Comparison of ENCODE assay signal across 8 cellular contexts in genomic region chrX:75155830-75156525, GRCh38. TPM values are rescaled to one million over a fixed set of nuclear protein-coding genes. Genes with fewer than 3 reads are reported as not detected.
DNase-seq lines count a peak whose midpoint lies in the region; ATAC-seq and TF ChIP-seq lines count a peak whose summit lies in the region.

Gene ABCB7 (minus strand): TSS chrX:75156283. CDS start chrX:75156272, 11 bp downstream.

- peak within 1 kb of the TSS; percentile 89 for H3K4me3 ChIP-seq in effector memory CD4-positive, alpha-beta T cell (ENCODE audit: insufficient read depth, low read depth, low read length, poor library complexity, severe bottlenecking)
- H3K4me3 ChIP-seq in lung: peak within 1 kb of the TSS; percentile 51

- POLR2A ChIA-PET in activated CD4-positive, alpha-beta memory T cell treated with anti-CD3 and anti-CD28 coated beads, Interleukin-2, amount 10 ng/mL, durations not matched to agents 7 days and 5 days (lab: Charles Lee): interaction anchor here (0.8 to 1.3 kb wide), 3 partner anchors 12 to 992 kb away, joined by 3 read pairs; partner anchors contain the start of gene UPRT

- no peaks in the 10 kb centered on the region for H3K27me3 ChIP-seq in effector memory CD4-positive, alpha-beta T cell (replicated peaks; ENCODE audit: control insufficient read depth, insufficient read depth, low read length, poor library complexity, severe bottlenecking)
- no peaks in the 10 kb centered on the region for H3K27me3 ChIP-seq in lung (ENCODE audit: control insufficient read depth, insufficient read depth)

- peak; percentile 75 for DNase-seq in NCI-H748 treated with DMSO at 0.1 percent for 48 hours (lab: John Stamatoyannopoulos, UW)
- DNase-seq in activated CD4-positive, alpha-beta memory T cell treated with anti-CD3 and anti-CD28 coated beads, Interleukin-2, amount 10 ng/mL, durations not matched to agents 7 days and 5 days: peak; percentile 63
- peak; percentile 13 to 42 (median 39) for DNase-seq in effector memory CD4-positive, alpha-beta T cell
- DNase-seq in lung (ENCODE audit: low spot score): peak; percentile 58
- DNase-seq in stimulated activated CD4-positive, alpha-beta T cell treated with anti-CD3 and anti-CD28 coated beads, TNF-alpha, amount 100 ng/mL, for 24 hours (ENCODE audit: low read depth in 3 of 3): peak; percentile 19 to 38 (median 36)

- no peaks in the 10 kb centered on the region for H3K4me1 ChIP-seq in effector memory CD4-positive, alpha-beta T cell (ENCODE audit: control insufficient read depth, insufficient read depth, low read length, poor library complexity, severe bottlenecking)
- no peaks in the 10 kb centered on the region for H3K4me1 ChIP-seq in lung (ENCODE audit: control insufficient read depth in 2 of 2, insufficient read depth in 2 of 2, low read length in 2 of 2)

- ATAC-seq in GM19351 (IDR thresholded peaks at IDR 0.05; ENCODE audit: unreplicated experiment) (peak; percentile 82), HG03521 (IDR thresholded peaks at IDR 0.05; ENCODE audit: unreplicated experiment) (peak; percentile 87), lung (ENCODE audit: insufficient read depth, low FRiP score) (peak; percentile 91)

- no peaks in the 10 kb centered on the region for H3K9me3 Mint-ChIP-seq in activated CD4-positive, alpha-beta memory T cell treated with anti-CD3 and anti-CD28 coated beads, Interleukin-2, amount 10 ng/mL, durations not matched to agents 7 days and 5 days

- H3K36me3 Mint-ChIP-seq in activated CD4-positive, alpha-beta memory T cell treated with anti-CD3 and anti-CD28 coated beads, Interleukin-2, amount 10 ng/mL, durations not matched to agents 7 days and 5 days (ENCODE audit: low read depth): peaks cover 5% of the 10 kb centered on the region

- H3K9me3 ChIP-seq in effector memory CD4-positive, alpha-beta T cell (ENCODE audit: control insufficient read depth, low read length): no peaks in the 10 kb centered on the region
- H3K9me3 ChIP-seq in lung (ENCODE audit: control insufficient read depth in 2 of 2, insufficient read depth in 1 of 2, low read length in 1 of 2): no peaks in the 10 kb centered on the region

- H3K4me3 Mint-ChIP-seq in activated CD4-positive, alpha-beta memory T cell treated with anti-CD3 and anti-CD28 coated beads, Interleukin-2, amount 10 ng/mL, durations not matched to agents 7 days and 5 days: peak within 1 kb of the TSS; percentile 85

- peak within 1 kb of the TSS; percentile 74 for H3K27ac Mint-ChIP-seq in activated CD4-positive, alpha-beta memory T cell treated with anti-CD3 and anti-CD28 coated beads, Interleukin-2, amount 10 ng/mL, durations not matched to agents 7 days and 5 days

- H3K36me3 ChIP-seq in effector memory CD4-positive, alpha-beta T cell (ENCODE audit: control insufficient read depth, insufficient read depth, low read length): no peaks in the 10 kb centered on the region
- no peaks in the 10 kb centered on the region for H3K36me3 ChIP-seq in lung (ENCODE audit: control insufficient read depth in 2 of 2, insufficient read depth in 2 of 2, low read length in 2 of 2)

- TF ChIP-seq CTCF in C4-2B (conservative IDR thresholded peaks at IDR 0.05) (no peak), lung (IDR thresholded peaks at IDR 0.05; ENCODE audit: control extremely low read depth, extremely low read depth) (no peak)

- H3K27ac ChIP-seq in C4-2B (peak within 1 kb of the TSS; percentile 78), lung (ENCODE audit: low read depth in 1 of 2, low read length in 1 of 2) (peak within 1 kb of the TSS; percentile 71 to 76)
- peak within 1 kb of the TSS; percentile 64 for H3K27ac ChIP-seq in effector memory CD4-positive, alpha-beta T cell (ENCODE audit: insufficient read depth, low read length, poor library complexity, severe bottlenecking)

- WGBS in lung, 2 donors: 0 to 30% methylated on average over 31 to 35 of the region's 35 CpGs

- H3K4me1 Mint-ChIP-seq in activated CD4-positive, alpha-beta memory T cell treated with anti-CD3 and anti-CD28 coated beads, Interleukin-2, amount 10 ng/mL, durations not matched to agents 7 days and 5 days: peaks cover 29% of the 10 kb centered on the region

- CTCF ChIA-PET in activated CD4-positive, alpha-beta memory T cell treated with anti-CD3 and anti-CD28 coated beads, Interleukin-2, amount 10 ng/mL, durations not matched to agents 7 days and 5 days (lab: Charles Lee): interaction anchor here (1.1 kb wide), 1 partner anchor 9 kb away, joined by 3 read pairs; no protein-coding TSS in a partner anchor

- H3K27me3 Mint-ChIP-seq in activated CD4-positive, alpha-beta memory T cell treated with anti-CD3 and anti-CD28 coated beads, Interleukin-2, amount 10 ng/mL, durations not matched to agents 7 days and 5 days: no peaks in the 10 kb centered on the region

RNA-seq across cellular contexts. Expression of gene ABCB7, which starts in this region (rescaled TPM):
- total RNA-seq in activated CD4-positive, alpha-beta memory T cell treated with anti-CD3 and anti-CD28 coated beads, Interleukin-2, amount 10 ng/mL, durations not matched to agents 7 days and 5 days: 10 to 100 TPM; 25.9 to 27.3 TPM
- total RNA-seq in lung: 10 to 100 TPM; 20.0 to 41.3 TPM
- polyA plus RNA-seq in lung: 1 to 10 TPM; 8.2 to 10.0 TPM

Comparison
In these comparisons a context has a peak if more than half of its experiments do, and no peak if none do; other contexts are left out.
1. Peak in every context shown above with its lines: DNase-seq, ATAC-seq, H3K4me3 ChIP-seq and H3K27ac ChIP-seq.